In the genomic region with DNA sequence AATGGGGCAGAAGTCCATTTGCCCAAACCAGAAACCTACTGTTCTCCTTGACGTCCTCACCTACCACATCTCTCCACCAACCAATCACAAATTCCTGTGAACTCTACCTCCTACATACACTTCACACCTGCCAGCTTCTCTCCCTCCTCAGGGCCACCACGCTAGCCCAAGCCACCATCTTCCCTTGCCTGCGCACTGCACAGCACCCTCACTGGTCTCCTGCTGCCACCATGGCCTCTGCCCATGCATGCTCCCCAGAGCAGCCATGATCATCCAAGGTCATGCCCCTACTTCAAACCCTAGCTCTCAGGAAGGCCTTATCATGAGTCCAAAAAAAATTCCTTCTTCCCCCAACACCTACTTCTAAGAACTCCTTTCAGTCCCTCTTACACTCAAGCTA, we compare ENCODE assay signal across 1 cellular context.
TF ChIP-seq lines count a peak whose summit lies in the region.

No MANE protein-coding gene starts in this region.

TF ChIP-seq in HCT116, 20 proteins besides CTCF, POLR2A, EP300 and RAD21 (continued from another document):
- TF ChIP-seq, protein P1, sequence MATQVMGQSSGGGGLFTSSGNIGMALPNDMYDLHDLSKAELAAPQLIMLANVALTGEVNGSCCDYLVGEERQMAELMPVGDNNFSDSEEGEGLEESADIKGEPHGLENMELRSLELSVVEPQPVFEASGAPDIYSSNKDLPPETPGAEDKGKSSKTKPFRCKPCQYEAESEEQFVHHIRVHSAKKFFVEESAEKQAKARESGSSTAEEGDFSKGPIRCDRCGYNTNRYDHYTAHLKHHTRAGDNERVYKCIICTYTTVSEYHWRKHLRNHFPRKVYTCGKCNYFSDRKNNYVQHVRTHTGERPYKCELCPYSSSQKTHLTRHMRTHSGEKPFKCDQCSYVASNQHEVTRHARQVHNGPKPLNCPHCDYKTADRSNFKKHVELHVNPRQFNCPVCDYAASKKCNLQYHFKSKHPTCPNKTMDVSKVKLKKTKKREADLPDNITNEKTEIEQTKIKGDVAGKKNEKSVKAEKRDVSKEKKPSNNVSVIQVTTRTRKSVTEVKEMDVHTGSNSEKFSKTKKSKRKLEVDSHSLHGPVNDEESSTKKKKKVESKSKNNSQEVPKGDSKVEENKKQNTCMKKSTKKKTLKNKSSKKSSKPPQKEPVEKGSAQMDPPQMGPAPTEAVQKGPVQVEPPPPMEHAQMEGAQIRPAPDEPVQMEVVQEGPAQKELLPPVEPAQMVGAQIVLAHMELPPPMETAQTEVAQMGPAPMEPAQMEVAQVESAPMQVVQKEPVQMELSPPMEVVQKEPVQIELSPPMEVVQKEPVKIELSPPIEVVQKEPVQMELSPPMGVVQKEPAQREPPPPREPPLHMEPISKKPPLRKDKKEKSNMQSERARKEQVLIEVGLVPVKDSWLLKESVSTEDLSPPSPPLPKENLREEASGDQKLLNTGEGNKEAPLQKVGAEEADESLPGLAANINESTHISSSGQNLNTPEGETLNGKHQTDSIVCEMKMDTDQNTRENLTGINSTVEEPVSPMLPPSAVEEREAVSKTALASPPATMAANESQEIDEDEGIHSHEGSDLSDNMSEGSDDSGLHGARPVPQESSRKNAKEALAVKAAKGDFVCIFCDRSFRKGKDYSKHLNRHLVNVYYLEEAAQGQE (IDR thresholded peaks at IDR 0.05; ENCODE audit: low read depth), result no peak
- TF ChIP-seq CBX3 (IDR thresholded peaks at IDR 0.05; ENCODE audit: low read depth) (no peak), FOSL1 (IDR thresholded peaks at IDR 0.05; ENCODE audit: low read depth) (no peak), SRF (IDR thresholded peaks at IDR 0.05; ENCODE audit: low read depth) (no peak), ZBTB33 (IDR thresholded peaks at IDR 0.05; ENCODE audit: extremely low read depth, insufficient replicate concordance, low read length) (no peak)
TF ChIP-seq in HCT116: peak in this region for 0.
